2 cellular contexts compared by ENCODE assay signal in genomic region chr11:46725338-46726205, GRCh38.
TF ChIP-seq lines count a peak whose summit lies in the region.

No MANE protein-coding gene starts in this region.

TF ChIP-seq in HEK293, 187 proteins besides CTCF, POLR2A, EP300 and RAD21:
- 0 out of 2 replicates have a peak, but pooled peaks have one; percentile 19 for TF ChIP-seq IKZF3 (tag by site-specific recombination; IDR thresholded peaks at IDR 0.05)
- TF ChIP-seq REPIN1 (tag by site-specific recombination; IDR thresholded peaks at IDR 0.05; ENCODE audit: low read depth), result no peak
- peak; percentile 86 for TF ChIP-seq OSR2 (tag by site-specific recombination; IDR thresholded peaks at IDR 0.05)
- no peak for TF ChIP-seq ZNF544 (tag by site-specific recombination; IDR thresholded peaks at IDR 0.05)
- TF ChIP-seq HOXC10 (CRISPR knock-in tag; IDR thresholded peaks at IDR 0.05), result no peak
- peak; percentile 73 for TF ChIP-seq ZBTB17 (tag by site-specific recombination; IDR thresholded peaks at IDR 0.05)
- TF ChIP-seq ZNF621 (tag by site-specific recombination; IDR thresholded peaks at IDR 0.05), result no peak
- no peak for TF ChIP-seq ZNF792 (tag by site-specific recombination; IDR thresholded peaks at IDR 0.05)
- TF ChIP-seq FEZF1 (tag by site-specific recombination; IDR thresholded peaks at IDR 0.05), result peak; percentile 45; the same call in 1 of the 2 replicates

TF ChIP-seq in H1, 55 proteins besides CTCF, POLR2A, EP300 and RAD21:
- TF ChIP-seq MAFK (IDR thresholded peaks at IDR 0.05; ENCODE audit: low read depth, low read length), result no peak
- no peak for TF ChIP-seq SIRT6 (IDR thresholded peaks at IDR 0.05; ENCODE audit: low read length)
